Comparison of ENCODE assay signal across 1 cellular context in the genomic region with DNA sequence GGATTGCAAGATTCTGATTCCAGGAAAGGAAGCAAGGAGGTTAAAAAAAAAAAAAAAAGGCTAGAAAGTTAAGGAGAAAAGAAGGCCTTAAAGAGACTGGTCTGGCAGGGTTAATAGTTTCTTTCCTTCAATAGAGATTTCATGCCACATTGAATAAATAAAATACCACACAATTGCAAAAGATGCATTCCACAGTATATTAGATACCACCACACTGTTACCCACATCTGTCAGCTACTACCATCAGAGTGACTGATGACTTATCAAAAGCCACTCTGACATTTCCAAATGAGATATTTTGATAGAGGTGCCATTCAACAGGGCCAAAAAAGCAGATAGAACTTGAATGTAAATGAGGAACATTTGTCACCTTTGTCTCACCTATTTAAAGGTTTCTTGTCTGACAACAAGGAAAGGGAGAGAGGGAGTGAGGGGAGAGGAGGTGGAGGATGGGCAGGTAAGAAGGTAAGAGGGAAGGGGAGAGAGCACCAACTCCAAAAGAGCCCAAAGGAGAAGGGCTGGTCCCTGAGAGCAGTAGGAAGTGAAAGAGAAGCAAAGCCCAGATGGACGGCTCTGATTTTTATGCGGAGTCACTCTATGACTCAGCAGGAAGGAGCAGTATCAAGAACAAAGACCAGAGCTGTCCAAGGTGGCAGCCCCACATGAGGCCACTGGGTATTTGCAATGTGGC.
TF ChIP-seq lines count a peak whose summit lies in the region.

No MANE protein-coding gene starts in this region.

TF ChIP-seq in H1, 55 proteins besides CTCF, POLR2A, EP300 and RAD21 (continued from another document):
- peak; percentile 33; the same call in 1 of the 2 replicates for TF ChIP-seq MAX (IDR thresholded peaks at IDR 0.05)
- TF ChIP-seq USF2 (IDR thresholded peaks at IDR 0.05; ENCODE audit: low read length) = no peak
- no peak for TF ChIP-seq EZH2 (IDR thresholded peaks at IDR 0.05; ENCODE audit: low read depth, low read length, severe bottlenecking)
- TF ChIP-seq TAF7 (optimal IDR thresholded peaks at IDR 0.05; ENCODE audit: borderline replicate concordance, low read depth, low read length) = peak; percentile 15
- no peak for TF ChIP-seq NANOG (IDR thresholded peaks at IDR 0.05; ENCODE audit: insufficient read depth, low read depth, low read length, poor library complexity, severe bottlenecking)
- peak; percentile 76 to 92; a peak in 2 of 4 replicates for TF ChIP-seq SIN3A (conservative IDR thresholded peaks at IDR 0.05 in 1 of 2, IDR thresholded peaks at IDR 0.05 in 1 of 2; ENCODE audit: low read depth in 1 of 2, low read length in 2 of 2)
- TF ChIP-seq SUZ12 (IDR thresholded peaks at IDR 0.05; ENCODE audit: low read length) = no peak
- no peak for TF ChIP-seq CBX8 (IDR thresholded peaks at IDR 0.05; ENCODE audit: borderline replicate concordance, low read depth, low read length)
